ENCODE assay signal across 8 cellular contexts in genomic region chr7:87154166-87154565, GRCh38. TPM values are rescaled to one million over a fixed set of nuclear protein-coding genes. Genes with fewer than 3 reads are reported as not detected.
DNase-seq lines count a peak whose midpoint lies in the region; ATAC-seq and TF ChIP-seq lines count a peak whose summit lies in the region.

No MANE protein-coding gene starts in this region.

- H3K4me3 ChIP-seq in Caco-2 (ENCODE audit: low read depth, low read length) (peak overlapping the region; percentile 74), ovary (peak overlapping the region; percentile 97)
- H3K4me3 ChIP-seq in effector memory CD4-positive, alpha-beta T cell (ENCODE audit: insufficient read depth, low read depth, low read length, poor library complexity, severe bottlenecking), result peak overlapping the region; percentile 96

- WGBS in ovary, 3 donors, result 39 to 46% (median 42%) methylated on average over 2 of the region's 2 CpGs

- peak overlapping the region; percentile 99 for H3K4me3 Mint-ChIP-seq in Caco-2 (ENCODE audit: unreplicated experiment)

- no peaks in the 10 kb centered on the region for H3K9me3 Mint-ChIP-seq in Caco-2 (ENCODE audit: unreplicated experiment)

- no peak for TF ChIP-seq CTCF in Caco-2 (IDR thresholded peaks at IDR 0.05; ENCODE audit: insufficient read depth in 1 of 2, low read depth in 1 of 2, low read length in 1 of 2, severe bottlenecking in 1 of 2, unreplicated experiment in 1 of 2)
- no peak for TF ChIP-seq CTCF in ovary (IDR thresholded peaks at IDR 0.05)

- no peak for TF ChIP-seq EP300 in ovary (IDR thresholded peaks at IDR 0.05)

- ATAC-seq in HG02840 (IDR thresholded peaks at IDR 0.05; ENCODE audit: low FRiP score, unreplicated experiment), result no peak
- ATAC-seq in HG02642 (IDR thresholded peaks at IDR 0.05; ENCODE audit: poor library complexity, unreplicated experiment), result no peak
- ATAC-seq in GM18498 (IDR thresholded peaks at IDR 0.05; ENCODE audit: unreplicated experiment), result no peak

- H3K27me3 ChIP-seq in Caco-2 (replicated peaks; ENCODE audit: control insufficient read depth, insufficient read depth, low read length) (no peaks in the 10 kb centered on the region), ovary (no peaks in the 10 kb centered on the region)
- H3K27me3 ChIP-seq in effector memory CD4-positive, alpha-beta T cell (replicated peaks; ENCODE audit: control insufficient read depth, insufficient read depth, low read length, poor library complexity, severe bottlenecking), result no peaks in the 10 kb centered on the region

- peaks cover 19% of the 10 kb centered on the region for H3K36me3 Mint-ChIP-seq in Caco-2 (ENCODE audit: insufficient read depth, unreplicated experiment)

- H3K36me3 ChIP-seq in Caco-2 (ENCODE audit: control insufficient read depth, insufficient read depth, low read length) (no peaks in the 10 kb centered on the region), ovary (no peaks in the 10 kb centered on the region)
- H3K36me3 ChIP-seq in effector memory CD4-positive, alpha-beta T cell (ENCODE audit: control insufficient read depth, insufficient read depth, low read length), result no peaks in the 10 kb centered on the region

- no peak overlapping the region for H3K27ac ChIP-seq in effector memory CD4-positive, alpha-beta T cell (ENCODE audit: insufficient read depth, low read length, poor library complexity, severe bottlenecking)
- H3K27ac ChIP-seq in ovary, result no peak overlapping the region

- intact Hi-C loops in Caco-2 (cut with micrococcal nuclease; ENCODE audit: unreplicated experiment), result loop anchor here (5.0 kb wide), 2 partner anchors 263 to 723 kb away; partner anchors contain the start of genes DBF4 and SLC25A40
- intact Hi-C loops in ovary (cut with DNase I), result loop anchor here in 3 of 4 donors (2.0 to 10.0 kb wide), 3 partner anchors 61 to 68 kb away; partner anchors contain the start of gene TMEM243 (in 1 of the 3)

- no TSS peak for BruUV-seq in Caco-2 (replicated peaks; lab: Mats Ljungman, UMichigan)

- DNase-seq in Caco-2, result no peak
- peak; percentile 53 for DNase-seq in NAMALWA (ENCODE audit: low spot score)
- DNase-seq in effector memory CD4-positive, alpha-beta T cell, result no peak
- no peak for DNase-seq in ovary
- no peak for DNase-seq in NCI-H345 treated with DMSO at 0.1 percent for 48 hours (lab: John Stamatoyannopoulos, UW; ENCODE audit: unreplicated experiment)

- H3K4me1 ChIP-seq in Caco-2 (peaks cover 14% of the 10 kb centered on the region; the same call in 1 of the 2 replicates), ovary (ENCODE audit: insufficient read depth) (no peaks in the 10 kb centered on the region)
- H3K4me1 ChIP-seq in effector memory CD4-positive, alpha-beta T cell (ENCODE audit: control insufficient read depth, insufficient read depth, low read length, poor library complexity, severe bottlenecking), result peaks cover 24% of the 10 kb centered on the region

- CTCF ChIA-PET in Caco-2 (lab: Charles Lee), result no interaction called here

- H3K9me3 ChIP-seq in Caco-2, result no peaks in the 10 kb centered on the region
- no peaks in the 10 kb centered on the region for H3K9me3 ChIP-seq in effector memory CD4-positive, alpha-beta T cell (ENCODE audit: control insufficient read depth, low read length)
- H3K9me3 ChIP-seq in ovary, result no peaks in the 10 kb centered on the region

- no peak for TF ChIP-seq POLR2A in ovary (IDR thresholded peaks at IDR 0.05)

- peak overlapping the region; percentile 36 for H3K27ac Mint-ChIP-seq in Caco-2 (ENCODE audit: unreplicated experiment)

- POLR2A ChIA-PET in Caco-2 (lab: Charles Lee), result interaction anchor here (3.2 kb wide), 1 partner anchor 66 kb away, joined by 19 read pairs; the partner anchor contains the start of gene TMEM243

- no peaks in the 10 kb centered on the region for H3K27me3 Mint-ChIP-seq in Caco-2 (ENCODE audit: insufficient read depth, unreplicated experiment)

- peaks cover 7% of the 10 kb centered on the region for H3K4me1 Mint-ChIP-seq in Caco-2 (ENCODE audit: low read depth, unreplicated experiment)

RNA-seq across cellular contexts. Expression of gene DMTF1, which starts 1.9 kb away (rescaled TPM):
- total RNA-seq in Caco-2 (2022), result 59.2 and 60.9 TPM in 2 replicates
- 100 to 1,000 TPM in 1 of 7 donors, 10 to 100 TPM in 6; 59.9 to 107 (median 84.2) TPM for total RNA-seq in ovary
- 10 to 100 TPM; 38.2 to 64.5 TPM for polyA plus RNA-seq in ovary
